8 cellular contexts compared by ENCODE assay signal in the genomic region with DNA sequence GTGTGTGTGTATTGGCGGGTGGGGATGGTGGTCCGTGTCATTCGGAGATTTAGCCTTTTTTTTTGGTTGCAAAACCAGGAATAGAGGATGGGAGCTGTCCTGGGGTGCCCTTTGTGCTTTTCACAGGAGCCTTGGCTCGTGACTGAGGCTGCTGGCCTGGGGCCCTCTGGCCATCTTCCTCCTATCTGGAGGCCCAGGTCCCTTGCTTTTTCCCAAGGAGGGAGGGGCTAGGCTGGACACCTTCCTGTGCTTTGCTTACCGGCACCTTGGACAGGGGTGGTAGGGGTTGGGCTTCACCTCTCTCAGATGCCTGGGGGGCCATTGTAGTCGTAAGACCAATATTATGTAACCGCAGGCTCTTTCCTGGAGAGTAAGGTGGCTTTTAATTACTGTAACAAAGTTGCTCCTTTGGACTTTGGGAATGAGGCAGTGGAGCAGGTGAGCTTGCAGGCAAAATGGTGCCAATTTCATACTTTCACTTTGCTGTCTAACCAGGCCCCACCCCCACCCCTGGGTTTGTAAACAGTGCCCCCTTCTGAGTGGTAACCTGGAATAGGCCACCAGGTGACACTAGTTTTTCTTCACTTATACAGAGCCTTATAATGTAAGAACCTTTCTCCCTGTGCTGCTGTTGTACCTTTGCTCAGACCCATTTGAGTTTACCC. TPM values are rescaled to one million over a fixed set of nuclear protein-coding genes. Genes with fewer than 3 reads are reported as not detected.
DNase-seq lines count a peak whose midpoint lies in the region; ATAC-seq and TF ChIP-seq lines count a peak whose summit lies in the region.

No MANE protein-coding gene starts in this region.

- intact Hi-C loops in mucosa of descending colon (cut with DNase I, micrococcal nuclease) = no loop called here

- peak overlapping the region; percentile 90 for H3K27ac ChIP-seq in substantia nigra (ENCODE audit: low read depth, low read length, poor library complexity, severe bottlenecking)

- peak overlapping the region; percentile 69 to 77 for H3K27ac Mint-ChIP-seq in effector memory CD8-positive, alpha-beta T cell

- DNase-seq in NK-92 treated with Interleukin-12 subunit alpha and Interleukin-12 subunit beta, amount 100 ng/mL, for 24 hours (lab: John Stamatoyannopoulos, UW) = peak; percentile 35
- no peak for DNase-seq in NK-92 (lab: John Stamatoyannopoulos, UW; ENCODE audit: unreplicated experiment)
- peak; percentile 23 to 43 for DNase-seq in NCI-H1930 (lab: John Stamatoyannopoulos, UW)
- DNase-seq in activated CD4-positive, alpha-beta T cell treated with anti-CD3 and anti-CD28 coated beads, Interleukin-2, amount 50 U/mL, for 48 hours = peak; percentile 36 to 52
- DNase-seq in effector memory CD8-positive, alpha-beta T cell = peak; percentile 16 to 41 (median 18)
- peak; percentile 54 to 68 (median 59) for DNase-seq in mucosa of descending colon
- DNase-seq in substantia nigra (lab: John Stamatoyannopoulos, UW) = peak in 10 of 49 donors; percentile 15 to 57 (median 26)

- peaks cover 26 to 42% of the 10 kb centered on the region in 2 donors for H3K4me1 Mint-ChIP-seq in effector memory CD8-positive, alpha-beta T cell (ENCODE audit: low read depth in 2 of 2)

- H3K36me3 Mint-ChIP-seq in effector memory CD8-positive, alpha-beta T cell (ENCODE audit: insufficient read depth) = peaks cover 50% of the 10 kb centered on the region

- H3K4me1 ChIP-seq in mucosa of descending colon (ENCODE audit: low read depth) = peaks cover 26% of the 10 kb centered on the region

- peak overlapping the region; percentile 82 to 86 for H3K4me3 Mint-ChIP-seq in effector memory CD8-positive, alpha-beta T cell

- no peaks in the 10 kb centered on the region for H3K9me3 ChIP-seq in mucosa of descending colon

- peak; percentile 28 for ATAC-seq in effector memory CD8-positive, alpha-beta T cell (replicated peaks)
- ATAC-seq in mucosa of descending colon (peak; percentile 36), GM18858 (IDR thresholded peaks at IDR 0.05; ENCODE audit: unreplicated experiment) (no peak)

- H3K9me3 Mint-ChIP-seq in effector memory CD8-positive, alpha-beta T cell = no peaks in the 10 kb centered on the region

- H3K36me3 ChIP-seq in mucosa of descending colon (ENCODE audit: low read depth) = no peaks in the 10 kb centered on the region

- peak overlapping the region; percentile 97 for H3K4me3 ChIP-seq in mucosa of descending colon

- H3K27me3 Mint-ChIP-seq in effector memory CD8-positive, alpha-beta T cell = no peaks in the 10 kb centered on the region

- TF ChIP-seq CTCF in mucosa of descending colon (IDR thresholded peaks at IDR 0.05) = no peak

RNA-seq across cellular contexts. Expression of a gene that starts 1.2 kb away (rescaled TPM):
- total RNA-seq in mucosa of descending colon = 10 to 100 TPM; 33.9 to 53.2 (median 33.9) TPM
